Comparison of ENCODE assay signal across 8 cellular contexts in the genomic region with DNA sequence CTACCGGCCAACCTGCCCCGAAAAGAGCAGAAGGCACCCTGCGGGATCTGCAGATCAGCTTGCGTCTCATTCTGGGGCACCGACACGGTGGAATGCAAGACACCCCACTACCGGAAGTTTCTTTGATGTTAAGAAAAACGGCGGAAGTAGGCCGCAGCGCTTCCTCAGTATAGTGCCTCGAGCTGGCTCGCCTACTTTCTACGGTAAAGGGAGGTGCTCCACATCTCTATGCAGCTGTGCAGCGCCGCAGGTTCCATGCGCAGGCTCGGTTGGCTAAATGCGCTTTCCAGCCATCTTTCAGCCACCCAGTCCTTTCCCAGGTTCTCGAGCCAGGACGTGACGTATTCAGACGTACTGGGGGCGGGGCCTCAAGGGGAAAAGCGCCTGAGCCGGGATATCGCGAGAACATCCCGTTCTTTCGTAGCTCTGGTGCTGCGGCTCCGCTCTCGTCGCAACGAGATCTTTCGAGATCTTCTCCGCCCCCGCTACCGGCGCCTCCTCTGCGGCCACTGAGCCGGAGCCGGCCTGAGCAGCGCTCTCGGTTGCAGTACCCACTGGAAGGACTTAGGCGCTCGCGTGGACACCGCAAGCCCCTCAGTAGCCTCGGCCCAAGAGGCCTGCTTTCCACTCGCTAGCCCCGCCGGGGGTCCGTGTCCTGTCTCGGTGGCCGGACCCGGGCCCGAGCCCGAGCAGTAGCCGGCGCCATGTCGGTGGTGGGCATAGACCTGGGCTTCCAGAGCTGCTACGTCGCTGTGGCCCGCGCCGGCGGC. TPM values are rescaled to one million over a fixed set of nuclear protein-coding genes. Genes with fewer than 3 reads are reported as not detected.
DNase-seq lines count a peak whose midpoint lies in the region; ATAC-seq lines count a peak whose summit lies in the region.

A gene (plus strand): TSS at position 467 of the 770 bp plus-strand sequence. CDS start 238 bp downstream, at position 705.

- peak; percentile 85 for ATAC-seq in HG02610 (IDR thresholded peaks at IDR 0.05; ENCODE audit: unreplicated experiment)
- ATAC-seq in activated naive CD4-positive, alpha-beta T cell treated with anti-CD3 and anti-CD28 coated beads, Interleukin-2, amount 50 U/mL, for 72 hours, result peak; percentile 85 to 89

- H3K4me3 ChIP-seq in GM08714 (ENCODE audit: low read length), result peak within 1 kb of the TSS; percentile 77

- H3K9me3 Mint-ChIP-seq in activated naive CD4-positive, alpha-beta T cell treated with anti-CD3 and anti-CD28 coated beads, Interleukin-2, amount 50 U/mL, for 72 hours, result no peaks in the 10 kb centered on the region

- peak within 1 kb of the TSS; percentile 98 for H3K27ac ChIP-seq in temporal lobe (ENCODE audit: low read depth, low read length)

- peaks cover 6 to 22% of the 10 kb centered on the region in 2 donors for H3K36me3 Mint-ChIP-seq in activated naive CD4-positive, alpha-beta T cell treated with anti-CD3 and anti-CD28 coated beads, Interleukin-2, amount 50 U/mL, for 72 hours

- H3K27ac Mint-ChIP-seq in activated naive CD4-positive, alpha-beta T cell treated with anti-CD3 and anti-CD28 coated beads, Interleukin-2, amount 50 U/mL, for 72 hours, result peak within 1 kb of the TSS; percentile 98 to 100

- DNase-seq in NCI-H1092 treated with DMSO at 0.1 percent for 48 hours (lab: John Stamatoyannopoulos, UW) (peak; percentile 95), SKM-1 (lab: John Stamatoyannopoulos, UW; ENCODE audit: unreplicated experiment) (peak; percentile 97), glomerular endothelial cell (ENCODE audit: extremely low read depth, low read depth, low spot score) (peak; percentile 95), occipital lobe (lab: John Stamatoyannopoulos, UW) (peak; percentile 96)
- DNase-seq in activated naive CD4-positive, alpha-beta T cell treated with anti-CD3 and anti-CD28 coated beads, Interleukin-2, amount 50 U/mL, for 72 hours (ENCODE audit: low spot score in 2 of 2), result peak; percentile 96 to 98

RNA-seq across cellular contexts. Expression of the gene that starts here (rescaled TPM):
- total RNA-seq in activated naive CD4-positive, alpha-beta T cell treated with anti-CD3 and anti-CD28 coated beads, Interleukin-2, amount 50 U/mL, for 72 hours, result 100 to 1,000 TPM; 168 to 198 TPM
- 90.5 and 91.8 TPM in 2 replicates for total RNA-seq in glomerular endothelial cell
- total RNA-seq in occipital lobe, result 129 TPM
- total RNA-seq in temporal lobe, result 105 TPM

Comparison
In these comparisons a context has a peak if more than half of its experiments do, and no peak if none do; other contexts are left out.
1. Peak in every context shown above with its lines: DNase-seq, ATAC-seq, H3K4me3 ChIP-seq and H3K27ac ChIP-seq.